19 cellular contexts compared by ENCODE assay signal in genomic region chr1:189681252-189681919, GRCh38.
DNase-seq lines count a peak whose midpoint lies in the region; ATAC-seq and TF ChIP-seq lines count a peak whose summit lies in the region.
"Had no signal": no experiment of that assay in that cellular context is flagged by ENCODE, and none has a peak within 500 bp of the region (broad histone marks: within the 10 kb centered on the region; RNA-seq: fewer than 3 reads in every experiment).

No MANE protein-coding gene starts in this region.

- H3K4me1 Mint-ChIP-seq in Calu3 (ENCODE audit: low read depth, unreplicated experiment) = peaks cover 9% of the 10 kb centered on the region
- H3K4me1 Mint-ChIP-seq: activated naive CD8-positive, alpha-beta T cell treated with anti-CD3 and anti-CD28 coated beads, Interleukin-2, amount 50 U/mL, for 24 hours had no signal

- H3K27me3 Mint-ChIP-seq in Calu3 (ENCODE audit: unreplicated experiment) = no peaks in the 10 kb centered on the region
- H3K27me3 Mint-ChIP-seq: activated naive CD8-positive, alpha-beta T cell treated with anti-CD3 and anti-CD28 coated beads, Interleukin-2, amount 50 U/mL, for 24 hours had no signal

- H3K27me3 ChIP-seq in brain microvascular endothelial cell (replicated peaks) (no peaks in the 10 kb centered on the region), left lung (no peaks in the 10 kb centered on the region)
- H3K27me3 ChIP-seq: stomach had no signal

- peak overlapping the region; percentile 59 for H3K27ac Mint-ChIP-seq in Calu3 (ENCODE audit: unreplicated experiment)
- H3K27ac Mint-ChIP-seq: activated naive CD8-positive, alpha-beta T cell treated with anti-CD3 and anti-CD28 coated beads, Interleukin-2, amount 50 U/mL, for 24 hours; mesothelial cell of epicardium; T-helper 2 cell treated with Interferon-gamma antibody and Interleukin-4, amounts not matched to agents 5 μg/mL and 100 μg/mL, for 36 hours had no signal

- H3K36me3 Mint-ChIP-seq in Calu3 (ENCODE audit: insufficient read depth, unreplicated experiment) = peaks cover 5% of the 10 kb centered on the region
- H3K36me3 Mint-ChIP-seq: mesothelial cell of epicardium had no signal

- intact Hi-C loops in Calu3 (cut with micrococcal nuclease; ENCODE audit: unreplicated experiment) = no loop called here
- intact Hi-C loops in left lung (cut with DNase I) = no loop called here

- H3K4me3 Mint-ChIP-seq in Calu3 (ENCODE audit: low read depth, unreplicated experiment) = peak overlapping the region; percentile 44
- H3K4me3 Mint-ChIP-seq: activated naive CD8-positive, alpha-beta T cell treated with anti-CD3 and anti-CD28 coated beads, Interleukin-2, amount 50 U/mL, for 24 hours; activated T-cell treated with anti-CD3 and anti-CD28 coated beads, Interleukin-2, amount 50 U/mL, for 4 hours; mesothelial cell of epicardium; T-helper 2 cell treated with Interferon-gamma antibody and Interleukin-4, amounts not matched to agents 5 μg/mL and 100 μg/mL, for 36 hours had no signal

- H3K4me1 ChIP-seq in left lung = no peaks in the 10 kb centered on the region
- H3K4me1 ChIP-seq: stomach had no signal

- BruUV-seq in Calu3 (replicated peaks; lab: Mats Ljungman, UMichigan) = no TSS peak

- H3K9me3 ChIP-seq in left lung = peaks cover 0 to 5% of the 10 kb centered on the region in 2 donors
- H3K9me3 ChIP-seq: stomach had no signal

- H3K36me3 ChIP-seq in brain microvascular endothelial cell (replicated peaks) (no peaks in the 10 kb centered on the region), left lung (no peaks in the 10 kb centered on the region)
- H3K36me3 ChIP-seq: stomach had no signal

- TF ChIP-seq CTCF in Calu3 (IDR thresholded peaks at IDR 0.05; ENCODE audit: unreplicated experiment) (no peak), brain microvascular endothelial cell (IDR thresholded peaks at IDR 0.05; ENCODE audit: low read depth, low read length, missing control alignments) (no peak), left lung (IDR thresholded peaks at IDR 0.05) (no peak)

- CTCF ChIA-PET in Calu3 (lab: Charles Lee) = interaction anchor here (0.8 to 1.2 kb wide), 2 partner anchors 180 to 640 kb away, joined by 3 to 4 read pairs; no protein-coding TSS in a partner anchor

- no peaks in the 10 kb centered on the region for H3K9me3 Mint-ChIP-seq in Calu3 (ENCODE audit: low read depth, unreplicated experiment)

- in situ Hi-C loops in brain microvascular endothelial cell (cut with HindIII; ENCODE audit: low pct_ligation_motif_present, low sequenced_read_pairs) = no loop called here

- H3K27ac ChIP-seq in brain microvascular endothelial cell = no peak overlapping the region
- no peak overlapping the region for H3K27ac ChIP-seq in left lung
- H3K27ac ChIP-seq: skin epidermis, stomach had no signal

- no peak overlapping the region for H3K4me3 ChIP-seq in brain microvascular endothelial cell (ENCODE audit: low read depth, low read length)
- no peak overlapping the region for H3K4me3 ChIP-seq in left lung
- H3K4me3 ChIP-seq: skin epidermis, stomach had no signal

- ATAC-seq in GM19467 (IDR thresholded peaks at IDR 0.05; ENCODE audit: unreplicated experiment) (peak; percentile 90), HG03135 (IDR thresholded peaks at IDR 0.05; ENCODE audit: unreplicated experiment) (peak; percentile 87), GM18502 (IDR thresholded peaks at IDR 0.05; ENCODE audit: poor library complexity, unreplicated experiment) (no peak), left lung (no peak)
- ATAC-seq: activated naive CD8-positive, alpha-beta T cell treated with anti-CD3 and anti-CD28 coated beads, Interleukin-2, amount 50 U/mL, for 24 hours; activated T-cell treated with anti-CD3 and anti-CD28 coated beads, Interleukin-2, amount 50 U/mL, for 4 hours had no signal

- DNase-seq in Calu3 (peak; percentile 15), NCI-H748 treated with DMSO at 0.1 percent for 48 hours (lab: John Stamatoyannopoulos, UW) (peak; percentile 66), GM03348 (ENCODE audit: low spot score) (no peak), brain microvascular endothelial cell (no peak), left lung (no peak)
- DNase-seq: activated CD4-positive, alpha-beta T cell treated with anti-CD3 and anti-CD28 coated beads, Interleukin-2, amount 50 U/mL, for 1 hour; activated naive CD8-positive, alpha-beta T cell treated with anti-CD3 and anti-CD28 coated beads, Interleukin-2, amount 50 U/mL, for 24 hours; activated T-cell treated with anti-CD3 and anti-CD28 coated beads, Interleukin-2, amount 50 U/mL, for 4 hours; NCI-H2081 treated with DMSO at 0.1 percent for 48 hours; NK-92 treated with Interleukin-12 subunit alpha and Interleukin-12 subunit beta, amount 100 ng/mL, for 24 hours; nucleus accumbens; SHP77; stomach had no signal

Comparison
In these comparisons a context has a peak if more than half of its experiments do, and no peak if none do; other contexts are left out.
1. DNase-seq: peak in Calu3 (single experiment) and NCI-H748 treated with DMSO at 0.1 percent for 48 hours (single experiment); none in GM03348 (single experiment), brain microvascular endothelial cell (single experiment) and left lung (0 of 2).
2. ATAC-seq: peak in GM19467 (single experiment) and HG03135 (single experiment); none in GM18502 (single experiment) and left lung (single experiment).